In genomic region chr5:168525856-168526255, GRCh38 we compare ENCODE assay signal across 28 cellular contexts. TPM values are rescaled to one million over a fixed set of nuclear protein-coding genes. Genes with fewer than 3 reads are reported as not detected.
"Had no signal": no experiment of that assay in that cellular context is flagged by ENCODE, and none has a peak within 500 bp of the region (broad histone marks: within the 10 kb centered on the region; RNA-seq: fewer than 3 reads in every experiment).

No MANE protein-coding gene starts in this region.

- H3K9me3 ChIP-seq: gastrocnemius medialis, left ventricle myocardium inferior, lower lobe of right lung, ovary, psoas muscle, thyroid gland, vagina had no signal

- H3K4me3 ChIP-seq: dorsolateral prefrontal cortex, gastrocnemius medialis, left ventricle myocardium inferior, lower lobe of right lung, ovary, psoas muscle, skin epidermis, stomach, thyroid gland, vagina had no signal

- H3K27me3 ChIP-seq: ovary, thyroid gland, vagina had no signal

- H3K27ac ChIP-seq: dorsolateral prefrontal cortex, epithelial cell of prostate, gastrocnemius medialis, left ventricle myocardium inferior, lower lobe of right lung, ovary, psoas muscle, skin epidermis, stomach, thyroid gland, vagina had no signal

- DNase-seq: dorsolateral prefrontal cortex; effector CD4-positive, alpha-beta T cell; endodermal cell; foreskin fibroblast; gastrocnemius medialis; head of caudate nucleus; kidney; left ventricle myocardium inferior; lower lobe of right lung; natural killer cell; occipital lobe; ovary; posterior cingulate gyrus; psoas muscle; right cardiac atrium; stimulated activated CD4-positive, alpha-beta T cell treated with anti-CD3 and anti-CD28 coated beads, Interleukin-15, amount 100 ng/mL, for 24 hours; stimulated activated CD4-positive, alpha-beta T cell treated with anti-CD3 and anti-CD28 coated beads, Interleukin-2, amount 100 ng/mL, for 48 hours; stimulated activated CD8-positive, alpha-beta memory T cell treated with anti-CD3 and anti-CD28 coated beads, Interleukin-4, amount 100 ng/mL, for 48 hours; stimulated activated naive CD4-positive, alpha-beta T cell treated with Interleukin-2 at 50 U/mL for 16 hours; stomach; thyroid gland; trophoblast cell had no signal

- H3K4me1 ChIP-seq: gastrocnemius medialis, psoas muscle, thyroid gland had no signal

- H3K36me3 ChIP-seq: gastrocnemius medialis, ovary, thyroid gland, vagina had no signal

RNA-seq across cellular contexts. Expression of gene FBLL1, which starts 3.2 kb away (rescaled TPM):
- total RNA-seq: esophagus mucosa, gastrocnemius medialis, left ventricle myocardium inferior, lower lobe of right lung, mononuclear cell, natural killer cell, right cardiac atrium, subcutaneous adipose tissue, thyroid gland, vagina had no signal
